ENCODE assay signal across 1 cellular context in the genomic region with DNA sequence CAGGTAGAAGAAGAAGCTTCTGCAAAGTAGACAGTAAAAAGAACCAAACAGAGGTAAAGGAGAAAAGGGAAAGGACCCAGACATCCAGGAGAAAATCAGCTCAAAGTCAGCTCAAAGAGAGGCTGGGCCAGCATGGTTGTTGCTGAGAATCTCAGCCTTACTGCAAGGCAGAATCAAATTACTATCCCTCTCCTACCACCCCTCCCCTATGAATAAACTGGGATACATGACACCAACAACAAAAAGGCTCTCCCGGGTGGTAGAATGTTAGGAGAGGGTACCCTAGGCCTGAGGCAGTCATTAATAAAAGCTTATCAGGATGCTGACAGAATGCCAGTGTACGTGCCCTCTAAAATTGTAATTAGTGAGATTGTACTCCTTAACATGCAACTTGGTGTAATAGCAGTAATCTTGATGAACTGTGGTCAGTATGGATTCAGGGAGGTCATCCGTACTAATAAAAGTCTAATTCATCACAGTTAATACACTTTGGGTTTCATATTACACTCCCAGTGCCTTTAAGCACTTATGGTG.
TF ChIP-seq lines count a peak whose summit lies in the region.

No MANE protein-coding gene starts in this region.

TF ChIP-seq in GM23338, 12 proteins besides CTCF, POLR2A, EP300 and RAD21 (continued from another document):
- TF ChIP-seq ZNF462 (CRISPR knock-in tag; IDR thresholded peaks at IDR 0.05) (no peak), STAT1 (IDR thresholded peaks at IDR 0.05; ENCODE audit: unreplicated experiment) (no peak), REST (IDR thresholded peaks at IDR 0.05; ENCODE audit: unreplicated experiment) (no peak)
TF ChIP-seq in GM23338: peak in this region for 0.
